32 cellular contexts compared by ENCODE assay signal in genomic region chr3:116981088-116981487, GRCh38.
"Had no signal": no experiment of that assay in that cellular context is flagged by ENCODE, and none has a peak within 500 bp of the region (broad histone marks: within the 10 kb centered on the region; RNA-seq: fewer than 3 reads in every experiment).

No MANE protein-coding gene starts in this region.

- H3K9me3 ChIP-seq: adrenal gland, body of pancreas, breast epithelium had no signal

- H3K27ac ChIP-seq: adrenal gland, body of pancreas, brain microvascular endothelial cell, breast epithelium, VCaP had no signal

- H3K4me1 Mint-ChIP-seq: activated B cell treated with CpG ODN at 0.5 μM for 24 hours; activated CD4-positive, alpha-beta T cell treated with anti-CD3 and anti-CD28 coated beads, Interleukin-2, amount 10 ng/mL, durations not matched to agents 24 days and 14 days; activated naive CD8-positive, alpha-beta T cell treated with anti-CD3 and anti-CD28 coated beads for 36 hours; activated T-helper 17 cell treated with anti-CD3 and anti-CD28 coated beads, Interleukin-2, amount 50 U/mL, for 72 hours had no signal

- H3K27me3 ChIP-seq: adrenal gland, body of pancreas, brain microvascular endothelial cell, breast epithelium had no signal

- ATAC-seq: activated CD8-positive, alpha-beta T cell treated with anti-CD3 and anti-CD28 coated beads for 36 hours; activated naive CD4-positive, alpha-beta T cell treated with anti-CD3 and anti-CD28 coated beads, Interleukin-2, amount 50 U/mL, for 72 hours; activated T-cell treated with anti-CD3 and anti-CD28 coated beads, Interleukin-2, amount 50 U/mL, for 4 hours; activated T-cell treated with anti-CD3 and anti-CD28 coated beads, Interleukin-2, amount 50 U/mL, for 72 hours; activated T-helper 17 cell treated with anti-CD3 and anti-CD28 coated beads, Interleukin-2, amount 50 U/mL, for 72 hours; body of pancreas had no signal

- H3K4me3 Mint-ChIP-seq: activated B cell treated with CpG ODN at 0.5 μM for 24 hours; activated CD4-positive, alpha-beta memory T cell treated with anti-CD3 and anti-CD28 coated beads for 36 hours; activated CD4-positive, alpha-beta T cell treated with anti-CD3 and anti-CD28 coated beads, Interleukin-2, amount 10 ng/mL, durations not matched to agents 24 days and 14 days; activated CD8-positive, alpha-beta T cell treated with anti-CD3 and anti-CD28 coated beads for 36 hours; activated naive CD4-positive, alpha-beta T cell treated with anti-CD3 and anti-CD28 coated beads for 36 hours; activated naive CD8-positive, alpha-beta T cell treated with anti-CD3 and anti-CD28 coated beads for 36 hours; activated T-cell treated with anti-CD3 and anti-CD28 coated beads, Interleukin-2, amount 50 U/mL, for 4 hours; activated T-cell treated with anti-CD3 and anti-CD28 coated beads, Interleukin-2, amount 50 U/mL, for 72 hours; activated T-helper 1 cell treated with anti-CD3 and anti-CD28 coated beads, Interleukin-12 subunit alpha, Interleukin-12 subunit beta, Interleukin-2, Interleukin-4 antibody, amounts not matched to agents 30 ng/mL and 10 ng/mL and 1 ng/mL, durations not matched to agents 14 hours and 24 hours and 36 hours; activated T-helper 17 cell treated with anti-CD3 and anti-CD28 coated beads, Interleukin-2, amount 50 U/mL, for 72 hours; T-helper 2 cell treated with Interferon-gamma antibody and Interleukin-4, amounts not matched to agents 5 μg/mL and 100 μg/mL, for 36 hours had no signal

- H3K27ac Mint-ChIP-seq: activated B cell treated with CpG ODN at 0.5 μM for 24 hours; activated CD4-positive, alpha-beta memory T cell treated with anti-CD3 and anti-CD28 coated beads for 36 hours; activated CD4-positive, alpha-beta T cell treated with anti-CD3 and anti-CD28 coated beads, Interleukin-2, amount 10 ng/mL, durations not matched to agents 24 days and 14 days; activated CD8-positive, alpha-beta T cell treated with anti-CD3 and anti-CD28 coated beads for 36 hours; activated naive CD4-positive, alpha-beta T cell treated with anti-CD3 and anti-CD28 coated beads for 36 hours; activated naive CD4-positive, alpha-beta T cell treated with anti-CD3 and anti-CD28 coated beads, Interleukin-2, amount 50 U/mL, for 72 hours; activated naive CD8-positive, alpha-beta T cell treated with anti-CD3 and anti-CD28 coated beads for 36 hours; activated T-cell treated with anti-CD3 and anti-CD28 coated beads, Interleukin-2, amount 50 U/mL, for 72 hours; activated T-helper 1 cell treated with anti-CD3 and anti-CD28 coated beads, Interleukin-12 subunit alpha, Interleukin-12 subunit beta, Interleukin-2, Interleukin-4 antibody, amounts not matched to agents 30 ng/mL and 10 ng/mL and 1 ng/mL, durations not matched to agents 14 hours and 24 hours and 36 hours; activated T-helper 17 cell treated with anti-CD3 and anti-CD28 coated beads, Interleukin-2, amount 50 U/mL, for 72 hours; T-helper 2 cell treated with Interferon-gamma antibody and Interleukin-4, amounts not matched to agents 5 μg/mL and 100 μg/mL, for 36 hours had no signal

- H3K27me3 Mint-ChIP-seq: activated B cell treated with CpG ODN at 0.5 μM for 24 hours; activated CD4-positive, alpha-beta memory T cell treated with anti-CD3 and anti-CD28 coated beads for 36 hours; activated CD4-positive, alpha-beta T cell treated with anti-CD3 and anti-CD28 coated beads, Interleukin-2, amount 10 ng/mL, durations not matched to agents 24 days and 14 days; activated CD8-positive, alpha-beta T cell treated with anti-CD3 and anti-CD28 coated beads for 36 hours; activated naive CD8-positive, alpha-beta T cell treated with anti-CD3 and anti-CD28 coated beads for 36 hours; activated T-helper 17 cell treated with anti-CD3 and anti-CD28 coated beads, Interleukin-2, amount 50 U/mL, for 72 hours had no signal

- H3K36me3 ChIP-seq: adrenal gland, brain microvascular endothelial cell, breast epithelium had no signal

- H3K9me3 Mint-ChIP-seq: activated B cell treated with CpG ODN at 0.5 μM for 24 hours; activated CD4-positive, alpha-beta memory T cell treated with anti-CD3 and anti-CD28 coated beads for 36 hours; activated CD4-positive, alpha-beta T cell treated with anti-CD3 and anti-CD28 coated beads, Interleukin-2, amount 10 ng/mL, durations not matched to agents 24 days and 14 days; activated naive CD4-positive, alpha-beta T cell treated with anti-CD3 and anti-CD28 coated beads for 36 hours; activated naive CD8-positive, alpha-beta T cell treated with anti-CD3 and anti-CD28 coated beads for 36 hours; activated T-helper 1 cell treated with anti-CD3 and anti-CD28 coated beads, Interleukin-12 subunit alpha, Interleukin-12 subunit beta, Interleukin-2, Interleukin-4 antibody, amounts not matched to agents 30 ng/mL and 10 ng/mL and 1 ng/mL, durations not matched to agents 14 hours and 24 hours and 36 hours; activated T-helper 17 cell treated with anti-CD3 and anti-CD28 coated beads, Interleukin-2, amount 50 U/mL, for 72 hours; T-helper 2 cell treated with Interferon-gamma antibody and Interleukin-4, amounts not matched to agents 5 μg/mL and 100 μg/mL, for 36 hours had no signal

- DNase-seq: activated B cell treated with CpG ODN at 0.5 μM for 24 hours; activated CD4-positive, alpha-beta memory T cell treated with anti-CD3 and anti-CD28 coated beads for 36 hours; activated CD4-positive, alpha-beta T cell treated with anti-CD3 and anti-CD28 coated beads for 4 hours; activated CD4-positive, alpha-beta T cell treated with anti-CD3 and anti-CD28 coated beads, Interleukin-2, amount 10 ng/mL, durations not matched to agents 24 days and 14 days; activated CD4-positive, alpha-beta T cell treated with anti-CD3 and anti-CD28 coated beads, Interleukin-2, amount 50 U/mL, for 1 hour; activated CD4-positive, alpha-beta T cell treated with anti-CD3 and anti-CD28 coated beads, Interleukin-2, amount 50 U/mL, for 4 hours; activated CD4-positive, CD25-positive, alpha-beta regulatory T cell treated with anti-CD3 and anti-CD28 coated beads, Interleukin-2, amount 50 U/mL, for 72 hours; activated CD8-positive, alpha-beta memory T cell treated with anti-CD3 and anti-CD28 coated beads, Interleukin-2, amount 50 U/mL, for 4 hours; activated CD8-positive, alpha-beta T cell treated with anti-CD3 and anti-CD28 coated beads for 36 hours; activated effector memory CD4-positive, alpha-beta T cell treated with anti-CD3 and anti-CD28 coated beads, Interleukin-2, amount 50 U/mL, for 16 hours; activated gamma-delta T cell treated with Interleukin-2 at 50 U/mL for 16 hours; activated naive CD4-positive, alpha-beta T cell; activated naive CD4-positive, alpha-beta T cell treated with anti-CD3 and anti-CD28 coated beads for 36 hours; activated naive CD4-positive, alpha-beta T cell treated with anti-CD3 and anti-CD28 coated beads, Interleukin-2, amount 50 U/mL, for 16 hours; activated naive CD8-positive, alpha-beta T cell treated with anti-CD3 and anti-CD28 coated beads for 36 hours; activated T-cell treated with anti-CD3 and anti-CD28 coated beads for 4 hours; activated T-cell treated with anti-CD3 and anti-CD28 coated beads, Interleukin-2, amount 50 U/mL, for 1 hour; activated T-cell treated with anti-CD3 and anti-CD28 coated beads, Interleukin-2, amount 50 U/mL, for 4 hours; activated T-cell treated with anti-CD3 and anti-CD28 coated beads, Interleukin-2, amount 50 U/mL, for 72 hours; adrenal gland; amniotic stem cell; aorta; body of pancreas; brain microvascular endothelial cell; central memory CD4-positive, alpha-beta T cell; T-helper 9 cell had no signal

- H3K4me1 ChIP-seq: body of pancreas, breast epithelium had no signal

- H3K36me3 Mint-ChIP-seq: activated CD4-positive, alpha-beta memory T cell treated with anti-CD3 and anti-CD28 coated beads for 36 hours; activated naive CD4-positive, alpha-beta T cell treated with anti-CD3 and anti-CD28 coated beads, Interleukin-2, amount 50 U/mL, for 72 hours; activated naive CD8-positive, alpha-beta T cell treated with anti-CD3 and anti-CD28 coated beads for 36 hours had no signal

- H3K4me3 ChIP-seq: adrenal gland, body of pancreas, breast epithelium had no signal
